8 cellular contexts compared by ENCODE assay signal in genomic region chr14:24271134-24271833, GRCh38. TPM values are rescaled to one million over a fixed set of nuclear protein-coding genes. Genes with fewer than 3 reads are reported as not detected.
A peak's percentile ranks its signal among the peaks of the same experiment; 100 is the strongest.
DNase-seq lines count a peak whose midpoint lies in the region; ATAC-seq and TF ChIP-seq lines count a peak whose summit lies in the region.

Gene RABGGTA (minus strand): TSS chr14:24271597. CDS start chr14:24271115, 482 bp downstream.

- intact Hi-C loops in right lobe of liver (cut with DNase I), result no loop called here

- H3K4me1 ChIP-seq in right lobe of liver, result peaks cover 0 to 13% (median 1%) of the 10 kb centered on the region in 4 donors

- TF ChIP-seq CTCF in right lobe of liver (IDR thresholded peaks at IDR 0.05), result peak; percentile 72 to 87 (median 74)

- DNase-seq in C1 segment of cervical spinal cord (lab: John Stamatoyannopoulos, UW) (peak in 12 of 14 donors; percentile 49 to 84 (median 72)), NCI-H526 treated with DMSO at 0.1 percent for 48 hours (lab: John Stamatoyannopoulos, UW) (peak; percentile 84), dermis microvascular lymphatic vessel endothelial cell (ENCODE audit: low read depth in 2 of 2) (peak; percentile 78 to 90), right lobe of liver (peak; percentile 89 to 91 (median 91))
- peak; percentile 66 to 80 for DNase-seq in activated CD4-positive, alpha-beta T cell treated with anti-CD3 and anti-CD28 coated beads, Interleukin-2, amount 50 U/mL, for 24 hours (ENCODE audit: low read depth in 1 of 2, low spot score in 1 of 2)
- peak; percentile 84 to 92 for DNase-seq in stimulated activated CD4-positive, alpha-beta T cell treated with anti-CD3 and anti-CD28 coated beads, Interleukin-4, amount 100 ng/mL, for 4 hours

- WGBS in right lobe of liver (ENCODE audit: insufficient coverage, low coverage, low lambda C conversion rate, missing lambda C conversion rate), result no CpG with 5 or more reads among the region's 61 CpGs

- H3K4me3 ChIP-seq in right lobe of liver, result peak within 1 kb of the TSS; percentile 81 to 87 (median 86)

- ATAC-seq in GM19328 (IDR thresholded peaks at IDR 0.05; ENCODE audit: unreplicated experiment) (peak; percentile 85), HG03520 (IDR thresholded peaks at IDR 0.05; ENCODE audit: unreplicated experiment) (peak; percentile 86), right lobe of liver (peak; percentile 97)

- H3K36me3 ChIP-seq in right lobe of liver, result peaks cover 0 to 22% (median 5%) of the 10 kb centered on the region in 4 donors

- peak; percentile 86 for TF ChIP-seq POLR2A in right lobe of liver (IDR thresholded peaks at IDR 0.05)

- H3K9me3 ChIP-seq in right lobe of liver, result no peaks in the 10 kb centered on the region

- H3K27ac ChIP-seq in right lobe of liver, result peak within 1 kb of the TSS; percentile 89 to 97 (median 89)

- no peaks in the 10 kb centered on the region for H3K27me3 ChIP-seq in right lobe of liver

RNA-seq across cellular contexts. Expression of gene RABGGTA, which starts in this region (rescaled TPM):
- 10.7 and 19.7 TPM in 2 replicates for total RNA-seq in dermis microvascular lymphatic vessel endothelial cell
- total RNA-seq in right lobe of liver, result 10 to 100 TPM; 11.5 to 28.3 (median 15.2) TPM

Comparison
In these comparisons a context has a peak if more than half of its experiments do, and no peak if none do; other contexts are left out.
1. Peak in every context shown above with its lines: DNase-seq, ATAC-seq, H3K4me3 ChIP-seq and H3K27ac ChIP-seq.